In genomic region chr3:10392244-10392643, GRCh38 we compare ENCODE assay signal across 1 cellular context.
TF ChIP-seq lines count a peak whose summit lies in the region.

No MANE protein-coding gene starts in this region.

TF ChIP-seq in IMR-90, 13 proteins besides CTCF, POLR2A, EP300 and RAD21 (continued from another document):
- no peak for TF ChIP-seq CEBPB (IDR thresholded peaks at IDR 0.05; ENCODE audit: low read depth, low read length)
- TF ChIP-seq CHD1 (IDR thresholded peaks at IDR 0.05; ENCODE audit: low read depth, low read length) = no peak
- no peak for TF ChIP-seq FOS (IDR thresholded peaks at IDR 0.05; ENCODE audit: low read depth, low read length)
- no peak for TF ChIP-seq RCOR1 (IDR thresholded peaks at IDR 0.05; ENCODE audit: insufficient replicate concordance, low read length)
- TF ChIP-seq NFE2L2 (IDR thresholded peaks at IDR 0.05; ENCODE audit: low read depth, low read length) = no peak
- no peak for TF ChIP-seq USF2 (IDR thresholded peaks at IDR 0.05; ENCODE audit: low read depth, low read length)
- no peak for TF ChIP-seq BHLHE40 (IDR thresholded peaks at IDR 0.05; ENCODE audit: low read depth, low read length)
- no peak for TF ChIP-seq MXI1 (IDR thresholded peaks at IDR 0.05; ENCODE audit: borderline replicate concordance, low read depth, low read length)
TF ChIP-seq in IMR-90: peak in this region for 0.
